In the genomic region with DNA sequence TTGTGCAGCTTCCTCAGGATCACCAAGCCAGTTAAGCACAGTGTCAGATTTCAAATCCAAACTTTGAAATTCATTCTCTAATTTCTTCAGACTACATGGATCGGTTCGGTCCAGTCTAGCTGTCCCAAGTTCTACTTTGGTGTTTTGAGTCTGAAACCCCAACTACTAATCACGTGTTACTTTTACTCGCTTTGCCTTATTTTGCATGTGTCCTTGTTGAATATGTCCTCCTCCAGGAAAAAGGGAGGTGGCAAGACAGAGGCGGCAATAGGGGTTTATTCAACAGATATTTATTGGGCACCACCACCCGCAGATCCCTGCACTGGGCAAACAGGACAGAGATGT, we compare ENCODE assay signal across 1 cellular context.
TF ChIP-seq lines count a peak whose summit lies in the region.

No MANE protein-coding gene starts in this region.

TF ChIP-seq in GM23338, 12 proteins besides CTCF, POLR2A, EP300 and RAD21 (continued from another document):
- TF ChIP-seq, protein P1, sequence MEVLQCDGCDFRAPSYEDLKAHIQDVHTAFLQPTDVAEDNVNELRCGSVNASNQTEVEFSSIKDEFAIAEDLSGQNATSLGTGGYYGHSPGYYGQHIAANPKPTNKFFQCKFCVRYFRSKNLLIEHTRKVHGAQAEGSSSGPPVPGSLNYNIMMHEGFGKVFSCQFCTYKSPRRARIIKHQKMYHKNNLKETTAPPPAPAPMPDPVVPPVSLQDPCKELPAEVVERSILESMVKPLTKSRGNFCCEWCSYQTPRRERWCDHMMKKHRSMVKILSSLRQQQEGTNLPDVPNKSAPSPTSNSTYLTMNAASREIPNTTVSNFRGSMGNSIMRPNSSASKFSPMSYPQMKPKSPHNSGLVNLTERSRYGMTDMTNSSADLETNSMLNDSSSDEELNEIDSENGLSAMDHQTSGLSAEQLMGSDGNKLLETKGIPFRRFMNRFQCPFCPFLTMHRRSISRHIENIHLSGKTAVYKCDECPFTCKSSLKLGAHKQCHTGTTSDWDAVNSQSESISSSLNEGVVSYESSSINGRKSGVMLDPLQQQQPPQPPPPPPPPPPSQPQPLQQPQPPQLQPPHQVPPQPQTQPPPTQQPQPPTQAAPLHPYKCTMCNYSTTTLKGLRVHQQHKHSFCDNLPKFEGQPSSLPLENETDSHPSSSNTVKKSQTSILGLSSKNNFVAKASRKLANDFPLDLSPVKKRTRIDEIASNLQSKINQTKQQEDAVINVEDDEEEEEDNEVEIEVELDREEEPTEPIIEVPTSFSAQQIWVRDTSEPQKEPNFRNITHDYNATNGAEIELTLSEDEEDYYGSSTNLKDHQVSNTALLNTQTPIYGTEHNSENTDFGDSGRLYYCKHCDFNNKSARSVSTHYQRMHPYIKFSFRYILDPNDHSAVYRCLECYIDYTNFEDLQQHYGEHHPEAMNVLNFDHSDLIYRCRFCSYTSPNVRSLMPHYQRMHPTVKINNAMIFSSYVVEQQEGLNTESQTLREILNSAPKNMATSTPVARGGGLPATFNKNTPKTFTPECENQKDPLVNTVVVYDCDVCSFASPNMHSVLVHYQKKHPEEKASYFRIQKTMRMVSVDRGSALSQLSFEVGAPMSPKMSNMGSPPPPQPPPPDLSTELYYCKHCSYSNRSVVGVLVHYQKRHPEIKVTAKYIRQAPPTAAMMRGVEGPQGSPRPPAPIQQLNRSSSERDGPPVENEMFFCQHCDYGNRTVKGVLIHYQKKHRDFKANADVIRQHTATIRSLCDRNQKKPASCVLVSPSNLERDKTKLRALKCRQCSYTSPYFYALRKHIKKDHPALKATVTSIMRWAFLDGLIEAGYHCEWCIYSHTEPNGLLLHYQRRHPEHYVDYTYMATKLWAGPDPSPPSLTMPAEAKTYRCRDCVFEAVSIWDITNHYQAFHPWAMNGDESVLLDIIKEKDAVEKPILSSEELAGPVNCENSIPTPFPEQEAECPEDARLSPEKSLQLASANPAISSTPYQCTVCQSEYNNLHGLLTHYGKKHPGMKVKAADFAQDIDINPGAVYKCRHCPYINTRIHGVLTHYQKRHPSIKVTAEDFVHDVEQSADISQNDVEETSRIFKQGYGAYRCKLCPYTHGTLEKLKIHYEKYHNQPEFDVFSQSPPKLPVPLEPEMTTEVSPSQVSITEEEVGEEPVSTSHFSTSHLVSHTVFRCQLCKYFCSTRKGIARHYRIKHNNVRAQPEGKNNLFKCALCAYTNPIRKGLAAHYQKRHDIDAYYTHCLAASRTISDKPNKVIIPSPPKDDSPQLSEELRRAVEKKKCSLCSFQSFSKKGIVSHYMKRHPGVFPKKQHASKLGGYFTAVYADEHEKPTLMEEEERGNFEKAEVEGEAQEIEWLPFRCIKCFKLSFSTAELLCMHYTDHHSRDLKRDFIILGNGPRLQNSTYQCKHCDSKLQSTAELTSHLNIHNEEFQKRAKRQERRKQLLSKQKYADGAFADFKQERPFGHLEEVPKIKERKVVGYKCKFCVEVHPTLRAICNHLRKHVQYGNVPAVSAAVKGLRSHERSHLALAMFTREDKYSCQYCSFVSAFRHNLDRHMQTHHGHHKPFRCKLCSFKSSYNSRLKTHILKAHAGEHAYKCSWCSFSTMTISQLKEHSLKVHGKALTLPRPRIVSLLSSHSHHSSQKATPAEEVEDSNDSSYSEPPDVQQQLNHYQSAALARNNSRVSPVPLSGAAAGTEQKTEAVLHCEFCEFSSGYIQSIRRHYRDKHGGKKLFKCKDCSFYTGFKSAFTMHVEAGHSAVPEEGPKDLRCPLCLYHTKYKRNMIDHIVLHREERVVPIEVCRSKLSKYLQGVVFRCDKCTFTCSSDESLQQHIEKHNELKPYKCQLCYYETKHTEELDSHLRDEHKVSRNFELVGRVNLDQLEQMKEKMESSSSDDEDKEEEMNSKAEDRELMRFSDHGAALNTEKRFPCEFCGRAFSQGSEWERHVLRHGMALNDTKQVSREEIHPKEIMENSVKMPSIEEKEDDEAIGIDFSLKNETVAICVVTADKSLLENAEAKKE (CRISPR knock-in tag; IDR thresholded peaks at IDR 0.05): no peak
- TF ChIP-seq, protein P2, sequence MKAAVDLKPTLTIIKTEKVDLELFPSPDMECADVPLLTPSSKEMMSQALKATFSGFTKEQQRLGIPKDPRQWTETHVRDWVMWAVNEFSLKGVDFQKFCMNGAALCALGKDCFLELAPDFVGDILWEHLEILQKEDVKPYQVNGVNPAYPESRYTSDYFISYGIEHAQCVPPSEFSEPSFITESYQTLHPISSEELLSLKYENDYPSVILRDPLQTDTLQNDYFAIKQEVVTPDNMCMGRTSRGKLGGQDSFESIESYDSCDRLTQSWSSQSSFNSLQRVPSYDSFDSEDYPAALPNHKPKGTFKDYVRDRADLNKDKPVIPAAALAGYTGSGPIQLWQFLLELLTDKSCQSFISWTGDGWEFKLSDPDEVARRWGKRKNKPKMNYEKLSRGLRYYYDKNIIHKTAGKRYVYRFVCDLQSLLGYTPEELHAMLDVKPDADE (IDR thresholded peaks at IDR 0.05): no peak
- no peak for TF ChIP-seq EZH2 (IDR thresholded peaks at IDR 0.05; ENCODE audit: low read depth, unreplicated experiment)
- TF ChIP-seq, protein P3, sequence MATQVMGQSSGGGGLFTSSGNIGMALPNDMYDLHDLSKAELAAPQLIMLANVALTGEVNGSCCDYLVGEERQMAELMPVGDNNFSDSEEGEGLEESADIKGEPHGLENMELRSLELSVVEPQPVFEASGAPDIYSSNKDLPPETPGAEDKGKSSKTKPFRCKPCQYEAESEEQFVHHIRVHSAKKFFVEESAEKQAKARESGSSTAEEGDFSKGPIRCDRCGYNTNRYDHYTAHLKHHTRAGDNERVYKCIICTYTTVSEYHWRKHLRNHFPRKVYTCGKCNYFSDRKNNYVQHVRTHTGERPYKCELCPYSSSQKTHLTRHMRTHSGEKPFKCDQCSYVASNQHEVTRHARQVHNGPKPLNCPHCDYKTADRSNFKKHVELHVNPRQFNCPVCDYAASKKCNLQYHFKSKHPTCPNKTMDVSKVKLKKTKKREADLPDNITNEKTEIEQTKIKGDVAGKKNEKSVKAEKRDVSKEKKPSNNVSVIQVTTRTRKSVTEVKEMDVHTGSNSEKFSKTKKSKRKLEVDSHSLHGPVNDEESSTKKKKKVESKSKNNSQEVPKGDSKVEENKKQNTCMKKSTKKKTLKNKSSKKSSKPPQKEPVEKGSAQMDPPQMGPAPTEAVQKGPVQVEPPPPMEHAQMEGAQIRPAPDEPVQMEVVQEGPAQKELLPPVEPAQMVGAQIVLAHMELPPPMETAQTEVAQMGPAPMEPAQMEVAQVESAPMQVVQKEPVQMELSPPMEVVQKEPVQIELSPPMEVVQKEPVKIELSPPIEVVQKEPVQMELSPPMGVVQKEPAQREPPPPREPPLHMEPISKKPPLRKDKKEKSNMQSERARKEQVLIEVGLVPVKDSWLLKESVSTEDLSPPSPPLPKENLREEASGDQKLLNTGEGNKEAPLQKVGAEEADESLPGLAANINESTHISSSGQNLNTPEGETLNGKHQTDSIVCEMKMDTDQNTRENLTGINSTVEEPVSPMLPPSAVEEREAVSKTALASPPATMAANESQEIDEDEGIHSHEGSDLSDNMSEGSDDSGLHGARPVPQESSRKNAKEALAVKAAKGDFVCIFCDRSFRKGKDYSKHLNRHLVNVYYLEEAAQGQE (IDR thresholded peaks at IDR 0.05; ENCODE audit: unreplicated experiment): no peak
